ENCODE assay signal across 9 cellular contexts in genomic region chrX:2710041-2710471, GRCh38. TPM values are rescaled to one million over a fixed set of nuclear protein-coding genes. Genes with fewer than 3 reads are reported as not detected.
A peak's percentile ranks its signal among the peaks of the same experiment; 100 is the strongest.
DNase-seq lines count a peak whose midpoint lies in the region; ATAC-seq, FAIRE-seq and TF ChIP-seq lines count a peak whose summit lies in the region.
"Had no signal": no experiment of that assay in that cellular context is flagged by ENCODE, and none has a peak within 500 bp of the region (broad histone marks: within the 10 kb centered on the region; RNA-seq: fewer than 3 reads in every experiment).

No MANE protein-coding gene starts in this region.

- TF ChIP-seq CTCF in activated B cell treated with CpG ODN at 0.5 μM for 24 hours (IDR thresholded peaks at IDR 0.05) (no peak), fibroblast of mammary gland (conservative IDR thresholded peaks at IDR 0.05; ENCODE audit: control insufficient read depth, insufficient read depth, low read depth, low read length) (no peak), kidney (IDR thresholded peaks at IDR 0.05; ENCODE audit: borderline replicate concordance, extremely low read depth, insufficient read depth) (no peak)

- H3K36me3 ChIP-seq in HAP-1 (replicated peaks) (peaks cover 12% of the 10 kb centered on the region), kidney (ENCODE audit: control insufficient read depth in 1 of 2, insufficient read depth in 2 of 2, low read length in 2 of 2) (peaks cover 6 to 13% of the 10 kb centered on the region in 2 donors)

- no peaks in the 10 kb centered on the region for H3K9me3 Mint-ChIP-seq in activated B cell treated with CpG ODN at 0.5 μM for 24 hours

- peaks cover 33% of the 10 kb centered on the region for H3K4me1 ChIP-seq in HAP-1
- peaks cover 11 to 29% of the 10 kb centered on the region in 2 donors for H3K4me1 ChIP-seq in kidney (ENCODE audit: control insufficient read depth in 1 of 2, insufficient read depth in 1 of 2, low read depth in 1 of 2, low read length in 2 of 2)

- intact Hi-C loops in activated B cell treated with CpG ODN at 0.5 μM for 24 hours (cut with micrococcal nuclease), result no loop called here
- intact Hi-C loops in posterior vena cava (cut with DNase I), result no loop called here
- intact Hi-C loops in kidney (cut with DNase I), result no loop called here

- peaks cover 19% of the 10 kb centered on the region for H3K36me3 Mint-ChIP-seq in activated B cell treated with CpG ODN at 0.5 μM for 24 hours (ENCODE audit: low read depth)

- in situ Hi-C loops in HAP-1 (cut with MboI; ENCODE audit: low sequenced_read_pairs), result no loop called here

- H3K27me3 ChIP-seq in HAP-1 (ENCODE audit: low read depth), result no peaks in the 10 kb centered on the region

- DNase-seq in HAP-1 (ENCODE audit: low spot score in 2 of 2) (peak; percentile 34 to 53), activated B cell treated with CpG ODN at 0.5 μM for 24 hours (no peak), fibroblast of mammary gland (ENCODE audit: low read depth) (peak; percentile 93), posterior vena cava (ENCODE audit: low spot score) (peak; percentile 82), NCI-H2227 (lab: John Stamatoyannopoulos, UW; ENCODE audit: unreplicated experiment) (no peak), germinal center (ENCODE audit: low spot score) (no peak), globus pallidus (ENCODE audit: low spot score) (no peak), kidney (no peak)

- peaks cover 62% of the 10 kb centered on the region for H3K4me1 Mint-ChIP-seq in activated B cell treated with CpG ODN at 0.5 μM for 24 hours

- peak overlapping the region; percentile 59 for H3K4me3 Mint-ChIP-seq in activated B cell treated with CpG ODN at 0.5 μM for 24 hours

- no peak for ATAC-seq in activated B cell treated with CpG ODN at 0.5 μM for 24 hours (ENCODE audit: low read depth)

- FAIRE-seq in kidney (lab: Jason Lieb, UNC), result no peak
- FAIRE-seq: TTC549 had no signal

- H3K9ac ChIP-seq in kidney (ENCODE audit: low read length in 2 of 2), result no peak overlapping the region

- H3K9me3 ChIP-seq in HAP-1, result no peaks in the 10 kb centered on the region
- H3K9me3 ChIP-seq in kidney (ENCODE audit: control insufficient read depth in 1 of 2, low read length in 2 of 2), result no peaks in the 10 kb centered on the region

- peak overlapping the region in 1 of 2 donors; percentile 41 for H3K27ac ChIP-seq in kidney (ENCODE audit: low read depth in 2 of 2, low read length in 2 of 2)

- POLR2A ChIA-PET in activated B cell treated with CpG ODN at 0.5 μM for 24 hours (lab: Charles Lee), result no interaction called here

- CTCF ChIA-PET in activated B cell treated with CpG ODN at 0.5 μM for 24 hours (lab: Charles Lee), result no interaction called here

- H3K4me3 ChIP-seq in HAP-1 (no peak overlapping the region), fibroblast of mammary gland (ENCODE audit: control insufficient read depth, low read depth, low read length) (peak overlapping the region; percentile 34), kidney (ENCODE audit: low read length in 2 of 2) (no peak overlapping the region)

- no peaks in the 10 kb centered on the region for H3K27me3 Mint-ChIP-seq in activated B cell treated with CpG ODN at 0.5 μM for 24 hours

- peak overlapping the region; percentile 84 for H3K27ac Mint-ChIP-seq in activated B cell treated with CpG ODN at 0.5 μM for 24 hours

RNA-seq across cellular contexts. Expression of gene CD99, which starts 19.0 kb away (rescaled TPM):
- total RNA-seq in activated B cell treated with CpG ODN at 0.5 μM for 24 hours (86.4 and 102 TPM in 2 replicates), posterior vena cava (100 to 1,000 TPM; 298 to 369 TPM), kidney (136 TPM)
- 125 TPM for polyA plus RNA-seq in kidney (ENCODE audit: insufficient read depth, low read depth, low replicate concordance)

RNA-seq across cellular contexts. Expression of gene XG, which starts 41.8 kb away (rescaled TPM):
- total RNA-seq in activated B cell treated with CpG ODN at 0.5 μM for 24 hours (not detected in 2 replicates), posterior vena cava (1 to 10 TPM; 5.4 to 7.9 TPM), kidney (0.50 TPM)
- 0.43 TPM for polyA plus RNA-seq in kidney (ENCODE audit: insufficient read depth, low read depth, low replicate concordance)

Comparison
In these comparisons a context has a peak if more than half of its experiments do, and no peak if none do; other contexts are left out.
1. DNase-seq: peak in HAP-1 (2 of 2), fibroblast of mammary gland (single experiment) and posterior vena cava (single experiment); none in activated B cell treated with CpG ODN at 0.5 μM for 24 hours (single experiment), NCI-H2227 (single experiment), germinal center (single experiment), globus pallidus (single experiment) and kidney (single experiment).